ENCODE assay signal across 2 cellular contexts in the genomic region with DNA sequence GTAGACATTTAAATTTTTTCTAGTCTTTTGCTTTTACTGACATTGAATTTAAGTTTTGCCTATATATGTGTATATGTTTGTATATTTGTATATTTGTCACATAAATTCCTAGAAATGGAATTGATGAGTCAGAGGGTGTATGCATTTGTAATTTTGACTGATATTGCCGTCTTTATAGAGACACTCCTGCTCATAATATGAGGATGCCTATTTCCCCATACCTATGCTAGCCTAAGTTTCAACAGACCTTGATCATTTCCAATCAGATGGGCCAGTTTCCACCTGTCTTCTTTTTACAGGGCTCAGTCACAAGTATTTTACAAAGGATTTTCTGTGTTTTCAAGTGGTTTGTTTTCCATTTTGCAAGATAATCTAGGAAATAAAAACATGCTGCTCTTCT.
A peak's percentile ranks its signal among the peaks of the same experiment; 100 is the strongest.
TF ChIP-seq lines count a peak whose summit lies in the region.

No MANE protein-coding gene starts in this region.

TF ChIP-seq in IMR-90, 13 proteins besides CTCF, POLR2A, EP300 and RAD21:
- TF ChIP-seq SMC3 (IDR thresholded peaks at IDR 0.05; ENCODE audit: low read depth, low read length) (no peak), NFE2L2 (IDR thresholded peaks at IDR 0.05; ENCODE audit: low read depth, low read length) (no peak), RCOR1 (IDR thresholded peaks at IDR 0.05; ENCODE audit: insufficient replicate concordance, low read length) (no peak), RFX5 (IDR thresholded peaks at IDR 0.05; ENCODE audit: low read depth, low read length) (no peak), CEBPB (IDR thresholded peaks at IDR 0.05; ENCODE audit: low read depth, low read length) (no peak), CHD1 (IDR thresholded peaks at IDR 0.05; ENCODE audit: low read depth, low read length) (no peak), BHLHE40 (IDR thresholded peaks at IDR 0.05; ENCODE audit: low read depth, low read length) (no peak), FOS (IDR thresholded peaks at IDR 0.05; ENCODE audit: low read depth, low read length) (no peak), MXI1 (IDR thresholded peaks at IDR 0.05; ENCODE audit: borderline replicate concordance, low read depth, low read length) (no peak)
- TF ChIP-seq, protein P1, sequence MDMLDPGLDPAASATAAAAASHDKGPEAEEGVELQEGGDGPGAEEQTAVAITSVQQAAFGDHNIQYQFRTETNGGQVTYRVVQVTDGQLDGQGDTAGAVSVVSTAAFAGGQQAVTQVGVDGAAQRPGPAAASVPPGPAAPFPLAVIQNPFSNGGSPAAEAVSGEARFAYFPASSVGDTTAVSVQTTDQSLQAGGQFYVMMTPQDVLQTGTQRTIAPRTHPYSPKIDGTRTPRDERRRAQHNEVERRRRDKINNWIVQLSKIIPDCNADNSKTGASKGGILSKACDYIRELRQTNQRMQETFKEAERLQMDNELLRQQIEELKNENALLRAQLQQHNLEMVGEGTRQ (IDR thresholded peaks at IDR 0.05; ENCODE audit: low read depth, low read length): no peak
TF ChIP-seq in IMR-90: peak in this region for 0.

TF ChIP-seq in endothelial cell of umbilical vein, 7 proteins besides CTCF, POLR2A, EP300 and RAD21:
- TF ChIP-seq FOS (IDR thresholded peaks at IDR 0.05; ENCODE audit: borderline replicate concordance, insufficient read depth, low read length): peak; percentile 20
- TF ChIP-seq JUN (IDR thresholded peaks at IDR 0.05; ENCODE audit: borderline replicate concordance, insufficient read depth, insufficient read length, low read depth): no peak
- TF ChIP-seq GATA2 (IDR thresholded peaks at IDR 0.05; ENCODE audit: insufficient read depth, insufficient read length, low read depth, low read length): no peak
- TF ChIP-seq POLR2AphosphoS5 (IDR thresholded peaks at IDR 0.05; ENCODE audit: insufficient read depth, low read depth, low read length): no peak
